15 cellular contexts compared by ENCODE assay signal in genomic region chr15:91017716-91018115, GRCh38. TPM values are rescaled to one million over a fixed set of nuclear protein-coding genes. Genes with fewer than 3 reads are reported as not detected.
A peak's percentile ranks its signal among the peaks of the same experiment; 100 is the strongest.
DNase-seq lines count a peak whose midpoint lies in the region; ATAC-seq and TF ChIP-seq lines count a peak whose summit lies in the region.
"Had no signal": no experiment of that assay in that cellular context is flagged by ENCODE, and none has a peak within 500 bp of the region (broad histone marks: within the 10 kb centered on the region; RNA-seq: fewer than 3 reads in every experiment).

No MANE protein-coding gene starts in this region.

- CTCF ChIA-PET in GM10248 (lab: Yijun Ruan, JAX) = interaction anchor here (2.6 kb wide), 1 partner anchor 16 kb away, joined by 11 read pairs; no protein-coding TSS in a partner anchor

- no peak for DNase-seq in activated naive CD4-positive, alpha-beta T cell treated with anti-CD3 and anti-CD28 coated beads, Interleukin-2, amount 50 U/mL, for 72 hours (ENCODE audit: low spot score in 2 of 2)
- no peak for DNase-seq in activated naive CD4-positive, alpha-beta T cell treated with anti-CD3 and anti-CD28 coated beads, Interleukin-2, amount 50 U/mL, for 16 hours
- DNase-seq in mesothelial cell of epicardium (ENCODE audit: low spot score in 2 of 2, unreplicated experiment in 2 of 2) = no peak
- no peak for DNase-seq in iPS-NIHi11 (ENCODE audit: low spot score)
- no peak for DNase-seq in GM10248 (ENCODE audit: extremely low spot score)
- DNase-seq: Caco-2, EL, HFFc6, NCI-H1092, NCI-H146, NCI-H2081 treated with DMSO at 0.1 percent for 48 hours, NCI-H510A treated with DMSO at 0.1 percent for 48 hours, PC-9 had no signal

- no peak for ATAC-seq in activated naive CD4-positive, alpha-beta T cell treated with anti-CD3 and anti-CD28 coated beads, Interleukin-2, amount 50 U/mL, for 72 hours
- ATAC-seq in activated T-helper 17 cell treated with anti-CD3 and anti-CD28 coated beads, Interleukin-2, amount 50 U/mL, for 72 hours (replicated peaks) = no peak
- ATAC-seq in HG03520 (IDR thresholded peaks at IDR 0.05; ENCODE audit: unreplicated experiment) = no peak

- H3K4me1 Mint-ChIP-seq in activated T-helper 17 cell treated with anti-CD3 and anti-CD28 coated beads, Interleukin-2, amount 50 U/mL, for 72 hours = peaks cover 32% of the 10 kb centered on the region
- H3K4me1 Mint-ChIP-seq in mesothelial cell of epicardium = peaks cover 26% of the 10 kb centered on the region

- POLR2A ChIA-PET in GM10248 (lab: Yijun Ruan, JAX) = no interaction called here

- peaks cover 0 to 11% of the 10 kb centered on the region in 2 donors for H3K36me3 Mint-ChIP-seq in activated naive CD4-positive, alpha-beta T cell treated with anti-CD3 and anti-CD28 coated beads, Interleukin-2, amount 50 U/mL, for 72 hours
- peaks cover 58% of the 10 kb centered on the region for H3K36me3 Mint-ChIP-seq in activated T-helper 17 cell treated with anti-CD3 and anti-CD28 coated beads, Interleukin-2, amount 50 U/mL, for 72 hours (ENCODE audit: low read depth)
- H3K36me3 Mint-ChIP-seq in mesothelial cell of epicardium = peaks cover 10% of the 10 kb centered on the region

- no peaks in the 10 kb centered on the region for H3K27me3 Mint-ChIP-seq in activated T-helper 17 cell treated with anti-CD3 and anti-CD28 coated beads, Interleukin-2, amount 50 U/mL, for 72 hours
- H3K27me3 Mint-ChIP-seq in mesothelial cell of epicardium (ENCODE audit: low read depth) = no peaks in the 10 kb centered on the region

- H3K27ac Mint-ChIP-seq in activated naive CD4-positive, alpha-beta T cell treated with anti-CD3 and anti-CD28 coated beads, Interleukin-2, amount 50 U/mL, for 72 hours = peak overlapping the region; percentile 3 to 38
- H3K27ac Mint-ChIP-seq in activated T-helper 17 cell treated with anti-CD3 and anti-CD28 coated beads, Interleukin-2, amount 50 U/mL, for 72 hours = peak overlapping the region; percentile 65
- peak overlapping the region; percentile 15 for H3K27ac Mint-ChIP-seq in mesothelial cell of epicardium

- no peak for TF ChIP-seq CTCF in mesothelial cell of epicardium (IDR thresholded peaks at IDR 0.05; ENCODE audit: unreplicated experiment)
- no peak for TF ChIP-seq CTCF in GM10248 (IDR thresholded peaks at IDR 0.05; ENCODE audit: control extremely low read depth, extremely low read depth, low read depth, missing control alignments)

- H3K9me3 Mint-ChIP-seq in activated naive CD4-positive, alpha-beta T cell treated with anti-CD3 and anti-CD28 coated beads, Interleukin-2, amount 50 U/mL, for 72 hours = no peaks in the 10 kb centered on the region
- no peaks in the 10 kb centered on the region for H3K9me3 Mint-ChIP-seq in activated T-helper 17 cell treated with anti-CD3 and anti-CD28 coated beads, Interleukin-2, amount 50 U/mL, for 72 hours
- no peaks in the 10 kb centered on the region for H3K9me3 Mint-ChIP-seq in mesothelial cell of epicardium
- H3K9me3 Mint-ChIP-seq: HFFc6 had no signal

- H3K4me3 Mint-ChIP-seq in activated T-helper 17 cell treated with anti-CD3 and anti-CD28 coated beads, Interleukin-2, amount 50 U/mL, for 72 hours = no peak overlapping the region
- no peak overlapping the region for H3K4me3 Mint-ChIP-seq in mesothelial cell of epicardium
- H3K4me3 Mint-ChIP-seq: HFFc6 had no signal

RNA-seq across cellular contexts. Expression of gene VPS33B, which starts 4.7 kb away (rescaled TPM):
- 10 to 100 TPM; 22.2 to 34.4 TPM for total RNA-seq in activated naive CD4-positive, alpha-beta T cell treated with anti-CD3 and anti-CD28 coated beads, Interleukin-2, amount 50 U/mL, for 72 hours
- 10 to 100 TPM; 21.4 to 23.4 TPM for total RNA-seq in activated T-helper 17 cell treated with anti-CD3 and anti-CD28 coated beads, Interleukin-2, amount 50 U/mL, for 72 hours
- 21.7 to 26.2 TPM (median 25.2 TPM) in 3 replicates for total RNA-seq in mesothelial cell of epicardium

RNA-seq across cellular contexts. Expression of gene PRC1, which starts 23.4 kb away (rescaled TPM):
- total RNA-seq in activated naive CD4-positive, alpha-beta T cell treated with anti-CD3 and anti-CD28 coated beads, Interleukin-2, amount 50 U/mL, for 72 hours = 100 to 1,000 TPM; 115 to 233 TPM
- 100 to 1,000 TPM; 133 to 158 TPM for total RNA-seq in activated T-helper 17 cell treated with anti-CD3 and anti-CD28 coated beads, Interleukin-2, amount 50 U/mL, for 72 hours
- total RNA-seq in mesothelial cell of epicardium = 51.7 to 59.1 TPM (median 56.9 TPM) in 3 replicates

Comparison
In these comparisons a context has a peak if more than half of its experiments do, and no peak if none do; other contexts are left out.
1. H3K27ac Mint-ChIP-seq: peak in every context shown above with its lines; median percentile 65 in activated T-helper 17 cell treated with anti-CD3 and anti-CD28 coated beads, Interleukin-2, amount 50 U/mL, for 72 hours; 20 in activated naive CD4-positive, alpha-beta T cell treated with anti-CD3 and anti-CD28 coated beads, Interleukin-2, amount 50 U/mL, for 72 hours; 15 in mesothelial cell of epicardium.